In the genomic region with DNA sequence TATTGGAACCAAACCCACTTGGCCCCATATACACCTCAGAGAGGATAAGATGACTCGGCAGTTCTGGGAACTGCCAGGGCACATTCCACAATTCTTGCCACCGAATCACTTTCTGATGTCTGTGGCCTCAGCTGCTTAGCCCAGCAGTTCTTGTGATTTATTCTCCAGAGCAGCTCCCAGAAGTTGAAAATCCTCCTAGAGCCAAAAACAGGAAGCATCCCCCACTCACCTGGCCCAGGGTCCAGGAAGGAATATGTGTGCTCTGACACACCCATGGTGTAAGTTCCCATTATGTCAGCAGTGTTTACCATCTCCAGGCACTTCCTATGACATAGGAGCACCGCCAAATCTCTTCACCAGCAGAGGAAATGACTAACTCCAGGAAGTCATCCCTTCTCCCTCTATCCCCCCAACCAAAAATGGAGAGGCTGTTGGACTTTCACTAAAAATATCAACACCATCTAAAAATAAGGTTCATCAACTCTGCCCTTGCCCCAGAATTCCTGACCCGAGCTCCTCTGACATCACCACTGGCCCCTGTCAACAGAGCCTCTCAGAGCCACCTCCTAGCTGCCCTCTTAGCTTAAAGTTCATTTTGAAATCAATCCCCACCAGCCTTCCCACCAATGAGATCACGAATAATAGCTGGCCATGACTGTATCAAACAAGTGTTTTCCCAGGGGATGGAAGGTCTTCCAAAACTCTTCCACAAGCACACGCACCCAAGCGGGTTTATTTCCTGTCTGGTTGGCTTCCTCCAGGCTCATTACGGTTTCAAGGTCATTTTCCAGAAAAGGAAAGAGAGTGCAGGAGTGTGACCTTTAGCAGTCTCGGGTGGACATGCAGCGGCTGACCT, we compare ENCODE assay signal across 11 cellular contexts.
DNase-seq lines count a peak whose midpoint lies in the region; ATAC-seq and TF ChIP-seq lines count a peak whose summit lies in the region.
"Had no signal": no experiment of that assay in that cellular context is flagged by ENCODE, and none has a peak within 500 bp of the region (broad histone marks: within the 10 kb centered on the region; RNA-seq: fewer than 3 reads in every experiment).

No MANE protein-coding gene starts in this region.

- peak overlapping the region in 3 of 5 donors; percentile 11 to 48 (median 29) for H3K27ac ChIP-seq in stomach

- TF ChIP-seq CTCF in HFF-Myc (IDR thresholded peaks at IDR 0.05; ENCODE audit: low read depth, low read length, missing control alignments), result no peak
- TF ChIP-seq CTCF in astrocyte of the spinal cord (IDR thresholded peaks at IDR 0.05; ENCODE audit: low read depth, low read length), result no peak
- no peak for TF ChIP-seq CTCF in stomach (IDR thresholded peaks at IDR 0.05)

- peaks cover 0 to 12% (median 6%) of the 10 kb centered on the region in 4 donors for H3K4me1 ChIP-seq in stomach

- no peaks in the 10 kb centered on the region for H3K27me3 ChIP-seq in stomach

- no peak overlapping the region for H3K27ac Mint-ChIP-seq in activated T-cell treated with anti-CD3 and anti-CD28 coated beads, Interleukin-2, amount 50 U/mL, for 24 hours
- H3K27ac Mint-ChIP-seq: activated naive CD4-positive, alpha-beta T cell treated with anti-CD3 and anti-CD28 coated beads, Interleukin-2, amount 50 U/mL, for 24 hours had no signal

- H3K9me3 ChIP-seq in stomach, result no peaks in the 10 kb centered on the region

- 69 to 76% (median 72%) methylated on average over 10 of the region's 10 CpGs for WGBS in stomach, 5 donors

- no peaks in the 10 kb centered on the region for H3K36me3 Mint-ChIP-seq in activated T-cell treated with anti-CD3 and anti-CD28 coated beads, Interleukin-2, amount 50 U/mL, for 24 hours (ENCODE audit: low read depth)
- H3K36me3 Mint-ChIP-seq: activated naive CD4-positive, alpha-beta T cell treated with anti-CD3 and anti-CD28 coated beads, Interleukin-2, amount 50 U/mL, for 24 hours had no signal

- no peaks in the 10 kb centered on the region for H3K9me3 Mint-ChIP-seq in activated T-cell treated with anti-CD3 and anti-CD28 coated beads, Interleukin-2, amount 50 U/mL, for 24 hours
- H3K9me3 Mint-ChIP-seq: activated naive CD4-positive, alpha-beta T cell treated with anti-CD3 and anti-CD28 coated beads, Interleukin-2, amount 50 U/mL, for 24 hours had no signal

- TF ChIP-seq POLR2A in stomach (IDR thresholded peaks at IDR 0.05), result no peak

- DNase-seq in HFF-Myc (ENCODE audit: extremely low read depth, low read depth) (peak; percentile 29), astrocyte of the spinal cord (ENCODE audit: low read depth, low spot score) (peak; percentile 33), hepatic stellate cell (ENCODE audit: low spot score) (peak; percentile 29), stomach (no peak), C1 segment of cervical spinal cord (lab: John Stamatoyannopoulos, UW) (no peak)
- no peak for DNase-seq in stimulated activated CD4-positive, alpha-beta T cell treated with anti-CD3 and anti-CD28 coated beads, Interleukin-15, amount 100 ng/mL, for 24 hours
- DNase-seq in activated T-cell treated with anti-CD3 and anti-CD28 coated beads, Interleukin-2, amount 50 U/mL, for 24 hours, result no peak
- DNase-seq: H7, NCI-H146 had no signal

- H3K4me3 Mint-ChIP-seq in activated T-cell treated with anti-CD3 and anti-CD28 coated beads, Interleukin-2, amount 50 U/mL, for 24 hours, result no peak overlapping the region
- H3K4me3 Mint-ChIP-seq: activated naive CD4-positive, alpha-beta T cell treated with anti-CD3 and anti-CD28 coated beads, Interleukin-2, amount 50 U/mL, for 24 hours had no signal

- no peak for ATAC-seq in HG02759 (IDR thresholded peaks at IDR 0.05; ENCODE audit: unreplicated experiment)

- in situ Hi-C loops in astrocyte of the spinal cord (cut with HindIII; ENCODE audit: low sequenced_read_pairs), result no loop called here

- peaks cover 19% of the 10 kb centered on the region for H3K27me3 Mint-ChIP-seq in activated T-cell treated with anti-CD3 and anti-CD28 coated beads, Interleukin-2, amount 50 U/mL, for 24 hours

- TF ChIP-seq EP300 in stomach (IDR thresholded peaks at IDR 0.05), result no peak

- no peaks in the 10 kb centered on the region for H3K36me3 ChIP-seq in stomach

- peaks cover 2% of the 10 kb centered on the region for H3K4me1 Mint-ChIP-seq in activated T-cell treated with anti-CD3 and anti-CD28 coated beads, Interleukin-2, amount 50 U/mL, for 24 hours (ENCODE audit: low read depth)

- H3K4me3 ChIP-seq in HFF-Myc (replicated peaks; ENCODE audit: low read depth, low read length), result no peak overlapping the region
- H3K4me3 ChIP-seq in astrocyte of the spinal cord (ENCODE audit: low read depth, low read length), result no peak overlapping the region
- H3K4me3 ChIP-seq in stomach, result no peak overlapping the region

- intact Hi-C loops in stomach (cut with DNase I; ENCODE audit: low total_unique reads), result loop anchor here (10.0 kb wide), 2 partner anchors 373 to 1353 kb away; no protein-coding TSS in a partner anchor

Comparison
In these comparisons a context has a peak if more than half of its experiments do, and no peak if none do; other contexts are left out.
1. DNase-seq: peak in HFF-Myc (single experiment), astrocyte of the spinal cord (single experiment) and hepatic stellate cell (single experiment); none in stomach (single experiment), C1 segment of cervical spinal cord (0 of 14), stimulated activated CD4-positive, alpha-beta T cell treated with anti-CD3 and anti-CD28 coated beads, Interleukin-15, amount 100 ng/mL, for 24 hours (single experiment) and activated T-cell treated with anti-CD3 and anti-CD28 coated beads, Interleukin-2, amount 50 U/mL, for 24 hours (single experiment).